Comparison of ENCODE assay signal across 15 cellular contexts in the genomic region with DNA sequence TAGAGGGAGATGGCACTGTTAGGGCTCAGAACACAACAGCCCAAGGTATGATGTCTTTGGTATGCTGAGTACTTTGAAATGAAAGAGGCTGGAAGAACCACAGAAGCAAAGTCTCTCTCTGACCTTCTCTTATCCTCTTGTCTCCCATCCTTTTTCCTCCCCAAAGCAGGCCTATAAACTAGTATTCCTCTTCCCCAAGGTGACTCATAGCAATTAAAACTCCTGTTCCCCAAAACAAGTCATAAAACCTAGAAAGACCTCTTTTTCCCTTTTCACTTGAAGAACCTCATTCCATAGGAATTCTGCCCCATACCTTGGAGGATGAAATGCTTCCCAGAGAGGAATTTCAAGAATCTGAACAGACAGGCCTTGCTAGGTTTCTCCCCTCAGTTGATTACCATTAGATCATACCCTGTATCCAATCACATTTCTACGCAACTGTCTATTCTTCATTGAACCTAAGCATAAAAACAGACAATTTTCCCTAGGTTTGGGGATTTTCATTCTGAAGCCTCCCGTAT. TPM values are rescaled to one million over a fixed set of nuclear protein-coding genes. Genes with fewer than 3 reads are reported as not detected.
DNase-seq lines count a peak whose midpoint lies in the region; ATAC-seq and TF ChIP-seq lines count a peak whose summit lies in the region.
"Had no signal": no experiment of that assay in that cellular context is flagged by ENCODE, and none has a peak within 500 bp of the region (broad histone marks: within the 10 kb centered on the region; RNA-seq: fewer than 3 reads in every experiment).

No MANE protein-coding gene starts in this region.

- H3K27me3 ChIP-seq in GM23248 (replicated peaks; ENCODE audit: insufficient read depth) (no peaks in the 10 kb centered on the region), SJCRH30 (no peaks in the 10 kb centered on the region), trophoblast cell (ENCODE audit: insufficient read depth, low read length) (no peaks in the 10 kb centered on the region), gastrocnemius medialis (no peaks in the 10 kb centered on the region)
- H3K27me3 ChIP-seq: left lung had no signal

- H2BK5ac ChIP-seq in trophoblast cell (ENCODE audit: low read depth, low read length, poor library complexity): peak overlapping the region; percentile 98

- no peak overlapping the region for H3K4ac ChIP-seq in trophoblast cell (ENCODE audit: low read depth, low read length)

- H3K27ac ChIP-seq in GM23248 (no peak overlapping the region), SJCRH30 (peak overlapping the region; percentile 80), trophoblast cell (ENCODE audit: low read depth, low read length) (peak overlapping the region; percentile 99), gastrocnemius medialis (no peak overlapping the region)
- H3K27ac ChIP-seq: left lung had no signal

- H3K36me3 ChIP-seq in GM23248 (ENCODE audit: low read depth) (no peaks in the 10 kb centered on the region), SJCRH30 (no peaks in the 10 kb centered on the region), trophoblast cell (ENCODE audit: control insufficient read depth in 1 of 2, insufficient read depth in 2 of 2, low read length in 2 of 2) (peaks cover under 1 to 2% of the 10 kb centered on the region in 2 experiments), gastrocnemius medialis (no peaks in the 10 kb centered on the region)
- H3K36me3 ChIP-seq: left lung had no signal

- peaks cover 23% of the 10 kb centered on the region for H3K79me1 ChIP-seq in trophoblast cell (ENCODE audit: low read length)

- no peak overlapping the region for H3K18ac ChIP-seq in trophoblast cell (ENCODE audit: low read length)

- intact Hi-C loops in gastrocnemius medialis (cut with DNase I; ENCODE audit: low total_unique reads): no loop called here

- H3K9ac ChIP-seq in GM23248 (no peak overlapping the region), trophoblast cell (ENCODE audit: low read length) (no peak overlapping the region)

- ATAC-seq in gastrocnemius medialis (no peak), HG03196 (IDR thresholded peaks at IDR 0.05; ENCODE audit: unreplicated experiment) (no peak)
- ATAC-seq: left lung; stimulated activated memory B cell treated with anti-CD40 and anti-IgM and Interleukin-4, amounts not matched to agents 10 μg/mL and 1 μg/mL and 100 μg/mL, for 72 hours had no signal

- in situ Hi-C loops in GM23248 (cut with MboI) (no loop called here), gastrocnemius medialis (cut with MboI; ENCODE audit: low sequenced_read_pairs in 4 of 4) (no loop called here)

- peak overlapping the region; percentile 37 for H3K4me2 ChIP-seq in GM23248 (ENCODE audit: unreplicated experiment)
- H3K4me2 ChIP-seq in trophoblast cell (ENCODE audit: low read length): peak overlapping the region; percentile 74

- no peaks in the 10 kb centered on the region for H3K9me2 ChIP-seq in GM23248 (ENCODE audit: insufficient read depth)

- peaks cover 14% of the 10 kb centered on the region; the same call in 1 of the 2 replicates for H3F3A ChIP-seq in GM23248 (ENCODE audit: insufficient read depth)

- 75 to 80% methylated on average over 2 of the region's 2 CpGs for WGBS in GM23248 (ENCODE audit: low coverage in 1 of 2, low lambda C conversion rate in 2 of 2, missing lambda C conversion rate in 2 of 2), 2 experiments
- no CpG with 5 or more reads among the region's 2 CpGs for WGBS in trophoblast cell (ENCODE audit: extremely low coverage, insufficient coverage, insufficient read length)

- H4K12ac ChIP-seq in trophoblast cell (ENCODE audit: low read depth, low read length): no peak overlapping the region

- peak overlapping the region; percentile 54 for H4K8ac ChIP-seq in trophoblast cell (ENCODE audit: low read depth, low read length)

- H2BK120ac ChIP-seq in trophoblast cell (ENCODE audit: insufficient read depth, low read length, poor library complexity): peak overlapping the region; percentile 96

- H4K91ac ChIP-seq in trophoblast cell (ENCODE audit: low read depth, low read length): peak overlapping the region; percentile 55

- H2BK12ac ChIP-seq in trophoblast cell (ENCODE audit: low read length): peak overlapping the region; percentile 87

- no peaks in the 10 kb centered on the region for H4K20me1 ChIP-seq in GM23248 (ENCODE audit: insufficient read depth)

- H2AFZ ChIP-seq in GM23248: peak overlapping the region; percentile 43
- no peak overlapping the region for H2AFZ ChIP-seq in trophoblast cell (ENCODE audit: insufficient read depth, low read length, poor library complexity)

- no peaks in the 10 kb centered on the region for H3K79me2 ChIP-seq in GM23248 (ENCODE audit: insufficient read depth)
- peaks cover 2% of the 10 kb centered on the region for H3K79me2 ChIP-seq in trophoblast cell (ENCODE audit: control insufficient read depth, insufficient read depth, low read length, poor library complexity)

- H3K4me3 ChIP-seq in GM23248 (no peak overlapping the region), SJCRH30 (no peak overlapping the region), foreskin fibroblast (ENCODE audit: low read depth in 1 of 2, low read length in 2 of 2) (no peak overlapping the region), trophoblast cell (ENCODE audit: low read depth, low read length) (no peak overlapping the region), gastrocnemius medialis (no peak overlapping the region)
- H3K4me3 ChIP-seq: left lung had no signal

- DNase-seq in GM23248: peak; percentile 56
- DNase-seq in SJCRH30: peak; percentile 24 to 33
- peak; percentile 34 to 57 for DNase-seq in foreskin fibroblast
- DNase-seq in trophoblast cell: peak; percentile 54 to 90
- no peak for DNase-seq in ureter (ENCODE audit: low spot score)
- DNase-seq in gastrocnemius medialis: no peak
- DNase-seq in stimulated activated naive CD4-positive, alpha-beta T cell treated with Interleukin-2 at 50 U/mL for 16 hours (lab: John Stamatoyannopoulos, UW): no peak
- DNase-seq: activated T-cell treated with anti-CD3 and anti-CD28 coated beads for 4 hours, DND-41, Kasumi-1, left lung, NCI-H510A treated with DMSO at 0.1 percent for 48 hours, T-helper 2 cell had no signal

- H2AK5ac ChIP-seq in trophoblast cell (ENCODE audit: low read length): peak overlapping the region; percentile 37

- H3K14ac ChIP-seq in trophoblast cell (ENCODE audit: low read length): peak overlapping the region; percentile 82

- no peak overlapping the region for H3K23ac ChIP-seq in trophoblast cell (ENCODE audit: low read length)

- H3K9me3 ChIP-seq in GM23248 (ENCODE audit: low read depth) (no peaks in the 10 kb centered on the region), SJCRH30 (replicated peaks) (peaks cover 4% of the 10 kb centered on the region; the same call in 1 of the 2 replicates), trophoblast cell (ENCODE audit: insufficient read depth, low read depth, low read length) (no peaks in the 10 kb centered on the region), gastrocnemius medialis (no peaks in the 10 kb centered on the region)
- H3K9me3 ChIP-seq: left lung had no signal

- no peak for TF ChIP-seq POLR2A in gastrocnemius medialis (IDR thresholded peaks at IDR 0.05)

- H3K4me1 ChIP-seq in GM23248 (ENCODE audit: insufficient read depth): peaks cover 19% of the 10 kb centered on the region
- peaks cover 21% of the 10 kb centered on the region for H3K4me1 ChIP-seq in SJCRH30
- H3K4me1 ChIP-seq in trophoblast cell (ENCODE audit: control insufficient read depth in 1 of 2, insufficient read depth in 2 of 2, low read length in 2 of 2): peaks cover 10 to 16% of the 10 kb centered on the region in 2 experiments
- peaks cover 0 to 10% of the 10 kb centered on the region in 2 donors for H3K4me1 ChIP-seq in gastrocnemius medialis
- H3K4me1 ChIP-seq: left lung had no signal

- no peak for TF ChIP-seq CTCF in foreskin fibroblast (IDR thresholded peaks at IDR 0.05; ENCODE audit: low read depth, low read length)
- no peak for TF ChIP-seq CTCF in gastrocnemius medialis (IDR thresholded peaks at IDR 0.05 in 4 of 5, conservative IDR thresholded peaks at IDR 0.05 in 1 of 5)

RNA-seq across cellular contexts. Expression of a gene that starts 25.7 kb away (rescaled TPM):
- 121 and 158 TPM in 2 replicates for total RNA-seq in GM23248 (2014; rRNA removed; shearing (Covaris generic))
- polyA plus RNA-seq in GM23248 (2016; fragmentation: Nextera tagmentation; extraction: Ambion mirVana): 268 and 278 TPM in 2 replicates
- 410 and 419 TPM in 2 replicates for total RNA-seq in SJCRH30 (2014; rRNA removed; shearing (Covaris generic))
- 154 and 165 TPM in 2 replicates for polyA plus RNA-seq in trophoblast cell (2013)
- total RNA-seq in ureter (126 TPM), gastrocnemius medialis (100 to 1,000 TPM; 133 to 241 (median 194) TPM)

RNA-seq across cellular contexts. Expression of a gene that starts 26.2 kb away (rescaled TPM):
- 8.1 and 10.2 TPM in 2 replicates for total RNA-seq in GM23248 (2014; rRNA removed; shearing (Covaris generic))
- polyA plus RNA-seq in GM23248 (2016; fragmentation: Nextera tagmentation; extraction: Ambion mirVana): 5.3 and 6.0 TPM in 2 replicates
- 12.7 and 14.7 TPM in 2 replicates for total RNA-seq in SJCRH30 (2014; rRNA removed; shearing (Covaris generic))
- polyA plus RNA-seq in trophoblast cell (2013): 3.1 TPM in 2 replicates
- total RNA-seq in ureter (22.1 TPM), gastrocnemius medialis (10 to 100 TPM in 2 of 4 donors, 1 to 10 TPM in 2; 7.2 to 47.3 (median 13.0) TPM)

Comparison
In these comparisons a context has a peak if more than half of its experiments do, and no peak if none do; other contexts are left out.
1. DNase-seq: peak in GM23248 (single experiment), SJCRH30 (2 of 2), foreskin fibroblast (2 of 2) and trophoblast cell (2 of 2); none in ureter (single experiment), gastrocnemius medialis (0 of 2) and stimulated activated naive CD4-positive, alpha-beta T cell treated with Interleukin-2 at 50 U/mL for 16 hours (single experiment).
2. H3K27ac ChIP-seq: peak in SJCRH30 (single experiment) and trophoblast cell (single experiment); none in GM23248 (single experiment) and gastrocnemius medialis (0 of 4).